In the genomic region with DNA sequence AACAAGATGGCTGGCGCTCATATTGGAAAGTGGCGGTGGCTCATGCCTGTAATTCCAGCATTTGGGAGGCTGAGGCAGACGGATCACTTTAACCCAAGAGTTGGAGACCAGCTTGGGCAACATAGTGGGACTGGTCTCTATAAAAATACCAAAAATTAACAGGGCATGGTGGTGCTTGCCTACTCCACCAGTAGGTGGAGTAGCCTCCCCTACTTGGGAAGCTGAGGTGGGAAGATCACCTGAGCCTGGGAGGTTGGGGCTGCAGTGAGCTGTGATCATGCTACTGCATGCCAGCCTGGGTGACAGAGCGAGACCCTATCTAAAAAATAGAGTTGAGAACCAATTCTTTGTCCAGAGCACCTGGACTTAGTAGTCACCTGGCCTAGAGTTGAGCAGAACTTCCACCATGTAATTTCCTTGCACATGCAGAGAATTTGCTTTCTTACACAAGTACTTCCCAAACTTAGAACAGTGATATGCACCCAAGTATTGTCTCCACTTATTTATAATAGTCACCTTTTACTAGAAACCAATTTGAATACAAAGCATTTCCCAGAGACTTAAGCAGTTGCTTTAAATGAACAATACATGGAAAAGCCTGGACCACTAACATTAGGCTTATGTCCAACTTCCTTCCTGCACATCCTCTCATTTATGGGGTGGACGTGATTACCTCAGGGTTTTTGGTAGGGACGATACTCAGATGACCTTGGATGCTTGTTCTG, we compare ENCODE assay signal across 8 cellular contexts. TPM values are rescaled to one million over a fixed set of nuclear protein-coding genes. Genes with fewer than 3 reads are reported as not detected.
DNase-seq lines count a peak whose midpoint lies in the region; ATAC-seq and TF ChIP-seq lines count a peak whose summit lies in the region.

No MANE protein-coding gene starts in this region.

- no peaks in the 10 kb centered on the region for H3K9me3 ChIP-seq in colonic mucosa
- no peaks in the 10 kb centered on the region for H3K9me3 ChIP-seq in gastrocnemius medialis

- ATAC-seq in GM21528 (IDR thresholded peaks at IDR 0.05; ENCODE audit: low FRiP score, unreplicated experiment) = peak; percentile 67
- ATAC-seq in gastrocnemius medialis = peak in 1 of 2 donors; percentile 76
- no peak for ATAC-seq in HG02571 (IDR thresholded peaks at IDR 0.05; ENCODE audit: unreplicated experiment)

- in situ Hi-C loops in gastrocnemius medialis (cut with MboI; ENCODE audit: low sequenced_read_pairs in 4 of 4) = no loop called here

- H3K27ac ChIP-seq in colonic mucosa = no peak overlapping the region
- H3K27ac ChIP-seq in gastrocnemius medialis = peak overlapping the region; percentile 26 to 65 (median 45)

- TF ChIP-seq POLR2A in gastrocnemius medialis (IDR thresholded peaks at IDR 0.05) = no peak

- no peak overlapping the region for H3K4me3 ChIP-seq in colonic mucosa
- no peak overlapping the region for H3K4me3 ChIP-seq in gastrocnemius medialis

- no peak overlapping the region for H3K9ac ChIP-seq in colonic mucosa (ENCODE audit: low read depth in 2 of 2, low read length in 2 of 2)

- H3K27me3 ChIP-seq in colonic mucosa (no peaks in the 10 kb centered on the region), gastrocnemius medialis (no peaks in the 10 kb centered on the region)

- DNase-seq in NCI-H2196 (lab: John Stamatoyannopoulos, UW; ENCODE audit: unreplicated experiment) (peak; percentile 10), NCI-H2196 treated with DMSO at 0.1 percent for 48 hours (lab: John Stamatoyannopoulos, UW; ENCODE audit: unreplicated experiment) (no peak), NAMALWA (ENCODE audit: low spot score) (peak; percentile 57), colonic mucosa (no peak), gastrocnemius medialis (no peak), NOMO-1 treated with dmso at 0.1 percent for 144 hours (lab: John Stamatoyannopoulos, UW; ENCODE audit: unreplicated experiment) (no peak)

- intact Hi-C loops in colonic mucosa (cut with DNase I) (loop anchor here (5.0 kb wide), 1 partner anchor 33 kb away; no protein-coding TSS in a partner anchor), gastrocnemius medialis (cut with DNase I; ENCODE audit: low total_unique reads) (no loop called here)

- H3K36me3 ChIP-seq in colonic mucosa (no peaks in the 10 kb centered on the region), gastrocnemius medialis (no peaks in the 10 kb centered on the region)

- H3K4me1 ChIP-seq in colonic mucosa (no peaks in the 10 kb centered on the region), gastrocnemius medialis (no peaks in the 10 kb centered on the region)

- TF ChIP-seq CTCF in colonic mucosa (IDR thresholded peaks at IDR 0.05) = peak; percentile 46
- no peak for TF ChIP-seq CTCF in gastrocnemius medialis (IDR thresholded peaks at IDR 0.05 in 4 of 5, conservative IDR thresholded peaks at IDR 0.05 in 1 of 5)

RNA-seq across cellular contexts. Expression of a gene that starts 15.9 kb away (rescaled TPM):
- total RNA-seq in colonic mucosa (under 1 TPM in 1 of 2 donors, not detected in 1; 0.27 TPM), gastrocnemius medialis (under 1 TPM in 2 of 4 donors, not detected in 2; 0.04 to 0.33 TPM)

Comparison
In these comparisons a context has a peak if more than half of its experiments do, and no peak if none do; other contexts are left out.
1. DNase-seq: peak in NCI-H2196 (single experiment) and NAMALWA (single experiment); none in NCI-H2196 treated with DMSO at 0.1 percent for 48 hours (single experiment), colonic mucosa (single experiment), gastrocnemius medialis (0 of 2) and NOMO-1 treated with dmso at 0.1 percent for 144 hours (single experiment).